In the genomic region with DNA sequence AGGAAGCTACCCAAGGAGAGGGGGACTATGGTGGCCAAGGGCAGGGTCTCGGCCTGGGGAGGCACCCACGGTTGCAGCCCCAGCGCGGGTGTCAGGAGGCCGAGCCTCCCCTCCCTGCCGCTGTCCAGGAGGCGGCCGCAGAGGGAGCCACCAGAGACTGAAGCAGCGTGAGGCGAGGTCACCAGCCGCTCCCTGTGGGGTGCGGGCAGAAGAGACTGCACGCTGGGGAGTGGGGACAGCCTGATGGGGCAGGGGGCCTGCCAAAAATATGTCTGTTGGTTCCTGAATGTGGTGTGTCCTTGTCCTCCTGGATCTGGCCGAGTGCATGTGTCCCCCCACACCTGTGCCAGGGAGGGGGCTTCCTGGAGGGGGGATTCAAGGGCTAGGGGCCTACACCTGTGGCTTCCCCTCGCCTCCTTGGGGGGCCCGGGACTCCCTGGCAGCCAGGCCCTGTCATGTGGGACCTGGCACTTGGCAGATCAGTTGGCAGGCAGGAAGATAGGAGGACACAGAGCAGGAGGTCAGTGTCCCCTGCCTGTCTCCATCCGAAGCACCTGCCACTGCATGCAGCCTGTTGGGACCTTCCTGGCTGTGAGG, we compare ENCODE assay signal across 25 cellular contexts.
A peak's percentile ranks its signal among the peaks of the same experiment; 100 is the strongest.
DNase-seq lines count a peak whose midpoint lies in the region; ATAC-seq and TF ChIP-seq lines count a peak whose summit lies in the region.
"Had no signal": no experiment of that assay in that cellular context is flagged by ENCODE, and none has a peak within 500 bp of the region (broad histone marks: within the 10 kb centered on the region; RNA-seq: fewer than 3 reads in every experiment).

No MANE protein-coding gene starts in this region.

- CTCF ChIA-PET in activated CD8-positive, alpha-beta T cell treated with anti-CD3 and anti-CD28 coated beads, Interleukin-2, amount 10 ng/mL, durations not matched to agents 7 days and 5 days (lab: Charles Lee) = no interaction called here
- CTCF ChIA-PET in activated CD8-positive, alpha-beta T cell treated with anti-CD3 and anti-CD28 coated beads for 36 hours (lab: Charles Lee) = no interaction called here

- H3K27ac ChIP-seq in angular gyrus (ENCODE audit: low read depth, low read length) (peak overlapping the region; percentile 68), testis (peak overlapping the region in 1 of 2 donors; percentile 63)
- H3K27ac ChIP-seq: ascending aorta, foreskin keratinocyte, lower lobe of right lung, psoas muscle had no signal

- POLR2A ChIA-PET in activated CD8-positive, alpha-beta T cell treated with anti-CD3 and anti-CD28 coated beads, Interleukin-2, amount 10 ng/mL, durations not matched to agents 7 days and 5 days (lab: Charles Lee) = no interaction called here
- POLR2A ChIA-PET in activated CD8-positive, alpha-beta T cell treated with anti-CD3 and anti-CD28 coated beads for 36 hours (lab: Charles Lee) = no interaction called here

- H3K36me3 Mint-ChIP-seq in activated CD8-positive, alpha-beta T cell treated with anti-CD3 and anti-CD28 coated beads, Interleukin-2, amount 10 ng/mL, durations not matched to agents 7 days and 5 days (ENCODE audit: low read depth) = no peaks in the 10 kb centered on the region
- H3K36me3 Mint-ChIP-seq in activated CD8-positive, alpha-beta T cell treated with anti-CD3 and anti-CD28 coated beads for 36 hours (ENCODE audit: low read depth) = no peaks in the 10 kb centered on the region
- H3K36me3 Mint-ChIP-seq in HFFc6 (ENCODE audit: low read depth) = peaks cover 16% of the 10 kb centered on the region

- peaks cover 16% of the 10 kb centered on the region for H3K4me1 ChIP-seq in testis
- H3K4me1 ChIP-seq: ascending aorta, foreskin keratinocyte had no signal

- H3K27ac Mint-ChIP-seq in activated CD8-positive, alpha-beta T cell treated with anti-CD3 and anti-CD28 coated beads, Interleukin-2, amount 10 ng/mL, durations not matched to agents 7 days and 5 days = peak overlapping the region; percentile 23
- H3K27ac Mint-ChIP-seq in activated CD8-positive, alpha-beta T cell treated with anti-CD3 and anti-CD28 coated beads for 36 hours = no peak overlapping the region
- no peak overlapping the region for H3K27ac Mint-ChIP-seq in HFFc6
- H3K27ac Mint-ChIP-seq: activated naive CD4-positive, alpha-beta T cell treated with anti-CD3 and anti-CD28 coated beads, Interleukin-2, amount 50 U/mL, for 24 hours; activated T-helper 1 cell treated with anti-CD3 and anti-CD28 coated beads, Interleukin-12 subunit alpha, Interleukin-12 subunit beta, Interleukin-2, Interleukin-4 antibody, amounts not matched to agents 30 ng/mL and 10 ng/mL and 1 ng/mL, durations not matched to agents 14 hours and 24 hours and 36 hours; B cell; stimulated activated naive CD8-positive, alpha-beta T cell treated with anti-CD3 and anti-CD28 coated beads, Interleukin-15, Interleukin-2, amounts not matched to agents 100 ng/mL and 50 ng/mL, for 24 hours; T-helper 1 cell treated with Interleukin-12 subunit alpha and Interleukin-12 subunit beta and Interleukin-4 antibody, amounts not matched to agents 30 μg/mL and 1 μg/mL, for 36 hours; type B pancreatic cell had no signal

- H3K9me3 Mint-ChIP-seq in activated CD8-positive, alpha-beta T cell treated with anti-CD3 and anti-CD28 coated beads, Interleukin-2, amount 10 ng/mL, durations not matched to agents 7 days and 5 days (ENCODE audit: insufficient read depth) = no peaks in the 10 kb centered on the region
- H3K9me3 Mint-ChIP-seq in activated CD8-positive, alpha-beta T cell treated with anti-CD3 and anti-CD28 coated beads for 36 hours = peaks cover 3% of the 10 kb centered on the region
- H3K9me3 Mint-ChIP-seq in HFFc6 = peaks cover 7% of the 10 kb centered on the region
- H3K9me3 Mint-ChIP-seq: activated naive CD4-positive, alpha-beta T cell treated with anti-CD3 and anti-CD28 coated beads, Interleukin-2, amount 50 U/mL, for 24 hours; activated T-helper 1 cell treated with anti-CD3 and anti-CD28 coated beads, Interleukin-12 subunit alpha, Interleukin-12 subunit beta, Interleukin-2, Interleukin-4 antibody, amounts not matched to agents 30 ng/mL and 10 ng/mL and 1 ng/mL, durations not matched to agents 14 hours and 24 hours and 36 hours; central memory CD8-positive, alpha-beta T cell; stimulated activated naive CD8-positive, alpha-beta T cell treated with anti-CD3 and anti-CD28 coated beads, Interleukin-15, Interleukin-2, amounts not matched to agents 100 ng/mL and 50 ng/mL, for 24 hours; T-helper 1 cell treated with Interleukin-12 subunit alpha and Interleukin-12 subunit beta and Interleukin-4 antibody, amounts not matched to agents 30 μg/mL and 1 μg/mL, for 36 hours; type B pancreatic cell had no signal

- no peaks in the 10 kb centered on the region for H3K36me3 ChIP-seq in testis (ENCODE audit: low read depth, missing control alignments)

- no peak for ATAC-seq in activated CD8-positive, alpha-beta T cell treated with anti-CD3 and anti-CD28 coated beads, Interleukin-2, amount 10 ng/mL, durations not matched to agents 7 days and 5 days
- ATAC-seq in activated CD8-positive, alpha-beta T cell treated with anti-CD3 and anti-CD28 coated beads for 36 hours = no peak
- ATAC-seq in left colon = peak; percentile 3
- ATAC-seq: foreskin keratinocyte, GM12878, lower lobe of right lung had no signal

- WGBS in testis, 2 donors = 85 to 96% methylated on average over 15 to 17 of the region's 17 CpGs

- no peaks in the 10 kb centered on the region for H3K27me3 ChIP-seq in testis
- H3K27me3 ChIP-seq: ascending aorta, foreskin keratinocyte had no signal

- no peak for TF ChIP-seq CTCF in activated CD8-positive, alpha-beta T cell treated with anti-CD3 and anti-CD28 coated beads for 36 hours (IDR thresholded peaks at IDR 0.05)
- TF ChIP-seq CTCF in testis (IDR thresholded peaks at IDR 0.05) (no peak), HFFc6 (IDR thresholded peaks at IDR 0.05) (no peak)

- H3K27me3 Mint-ChIP-seq in activated CD8-positive, alpha-beta T cell treated with anti-CD3 and anti-CD28 coated beads, Interleukin-2, amount 10 ng/mL, durations not matched to agents 7 days and 5 days (ENCODE audit: low read depth) = peaks cover 14% of the 10 kb centered on the region
- H3K27me3 Mint-ChIP-seq in activated CD8-positive, alpha-beta T cell treated with anti-CD3 and anti-CD28 coated beads for 36 hours = no peaks in the 10 kb centered on the region
- peaks cover 4% of the 10 kb centered on the region for H3K27me3 Mint-ChIP-seq in HFFc6 (ENCODE audit: insufficient read depth)
- H3K27me3 Mint-ChIP-seq: stimulated activated naive CD8-positive, alpha-beta T cell treated with anti-CD3 and anti-CD28 coated beads, Interleukin-15, Interleukin-2, amounts not matched to agents 100 ng/mL and 50 ng/mL, for 24 hours; type B pancreatic cell had no signal

- no peak for TF ChIP-seq POLR2A in testis (IDR thresholded peaks at IDR 0.05)

- peaks cover 20% of the 10 kb centered on the region for H3K4me1 Mint-ChIP-seq in activated CD8-positive, alpha-beta T cell treated with anti-CD3 and anti-CD28 coated beads, Interleukin-2, amount 10 ng/mL, durations not matched to agents 7 days and 5 days (ENCODE audit: low read depth)
- H3K4me1 Mint-ChIP-seq in activated CD8-positive, alpha-beta T cell treated with anti-CD3 and anti-CD28 coated beads for 36 hours (ENCODE audit: low read depth) = peaks cover 8% of the 10 kb centered on the region
- H3K4me1 Mint-ChIP-seq in HFFc6 (ENCODE audit: low read depth) = peaks cover 20% of the 10 kb centered on the region
- H3K4me1 Mint-ChIP-seq: central memory CD8-positive, alpha-beta T cell; IgD-negative memory B cell had no signal

- intact Hi-C loops in activated CD8-positive, alpha-beta T cell treated with anti-CD3 and anti-CD28 coated beads for 36 hours (cut with micrococcal nuclease) = no loop called here
- intact Hi-C loops in left colon (cut with DNase I, micrococcal nuclease) (no loop called here), testis (cut with DNase I; ENCODE audit: low total_unique reads) (no loop called here)

- H3K9me3 ChIP-seq in testis = no peaks in the 10 kb centered on the region
- H3K9me3 ChIP-seq: ascending aorta, lower lobe of right lung, psoas muscle had no signal

- H3K4me3 Mint-ChIP-seq in activated CD8-positive, alpha-beta T cell treated with anti-CD3 and anti-CD28 coated beads, Interleukin-2, amount 10 ng/mL, durations not matched to agents 7 days and 5 days = no peak overlapping the region
- no peak overlapping the region for H3K4me3 Mint-ChIP-seq in activated CD8-positive, alpha-beta T cell treated with anti-CD3 and anti-CD28 coated beads for 36 hours
- no peak overlapping the region for H3K4me3 Mint-ChIP-seq in HFFc6
- H3K4me3 Mint-ChIP-seq: activated naive CD4-positive, alpha-beta T cell treated with anti-CD3 and anti-CD28 coated beads, Interleukin-2, amount 50 U/mL, for 24 hours; activated T-helper 1 cell treated with anti-CD3 and anti-CD28 coated beads, Interleukin-12 subunit alpha, Interleukin-12 subunit beta, Interleukin-2, Interleukin-4 antibody, amounts not matched to agents 30 ng/mL and 10 ng/mL and 1 ng/mL, durations not matched to agents 14 hours and 24 hours and 36 hours; B cell; central memory CD8-positive, alpha-beta T cell; IgD-negative memory B cell; stimulated activated naive CD8-positive, alpha-beta T cell treated with anti-CD3 and anti-CD28 coated beads, Interleukin-15, Interleukin-2, amounts not matched to agents 100 ng/mL and 50 ng/mL, for 24 hours; T-helper 1 cell treated with Interleukin-12 subunit alpha and Interleukin-12 subunit beta and Interleukin-4 antibody, amounts not matched to agents 30 μg/mL and 1 μg/mL, for 36 hours had no signal

- DNase-seq in activated CD8-positive, alpha-beta T cell treated with anti-CD3 and anti-CD28 coated beads, Interleukin-2, amount 10 ng/mL, durations not matched to agents 7 days and 5 days = no peak
- no peak for DNase-seq in activated CD8-positive, alpha-beta T cell treated with anti-CD3 and anti-CD28 coated beads for 36 hours
- DNase-seq in left colon (no peak), testis (peak; percentile 25), cerebellum (ENCODE audit: low spot score) (no peak), glomerular visceral epithelial cell (ENCODE audit: extremely low spot score) (no peak), HFFc6 (no peak)
- DNase-seq: activated CD4-positive, alpha-beta T cell treated with anti-CD3 and anti-CD28 coated beads for 4 hours; COR-L47; effector CD4-positive, alpha-beta T cell; foreskin keratinocyte; lower lobe of right lung; NCI-H2029 treated with DMSO at 0.1 percent for 48 hours; psoas muscle had no signal

- no peak overlapping the region for H3K4me3 ChIP-seq in testis
- H3K4me3 ChIP-seq: ascending aorta, GM12878, lower lobe of right lung, psoas muscle had no signal
